In genomic region chr22:23790819-23791736, GRCh38 we compare ENCODE assay signal across 19 cellular contexts. TPM values are rescaled to one million over a fixed set of nuclear protein-coding genes. Genes with fewer than 3 reads are reported as not detected.
DNase-seq lines count a peak whose midpoint lies in the region; ATAC-seq, FAIRE-seq and TF ChIP-seq lines count a peak whose summit lies in the region.
"Had no signal": no experiment of that assay in that cellular context is flagged by ENCODE, and none has a peak within 500 bp of the region (broad histone marks: within the 10 kb centered on the region; RNA-seq: fewer than 3 reads in every experiment).

No MANE protein-coding gene starts in this region.

- no peak overlapping the region for H2AFZ ChIP-seq in Karpas-422 (ENCODE audit: low read length)

- no peaks in the 10 kb centered on the region for H3K9me3 Mint-ChIP-seq in activated CD8-positive, alpha-beta T cell treated with anti-CD3 and anti-CD28 coated beads, Interleukin-2, amount 10 ng/mL, durations not matched to agents 7 days and 5 days (ENCODE audit: insufficient read depth)
- H3K9me3 Mint-ChIP-seq: naive thymus-derived CD8-positive, alpha-beta T cell had no signal

- no peaks in the 10 kb centered on the region for H3K9me2 ChIP-seq in Karpas-422 (replicated peaks; ENCODE audit: insufficient read depth, low read length)

- H3K4me1 Mint-ChIP-seq in activated CD8-positive, alpha-beta T cell treated with anti-CD3 and anti-CD28 coated beads, Interleukin-2, amount 10 ng/mL, durations not matched to agents 7 days and 5 days (ENCODE audit: low read depth): peaks cover 48% of the 10 kb centered on the region

- H3K4me3 ChIP-seq in mucosa of descending colon: no peak overlapping the region
- no peak overlapping the region for H3K4me3 ChIP-seq in Karpas-422 (ENCODE audit: low read length)
- H3K4me3 ChIP-seq: skin epidermis, tibial artery had no signal

- DNase-seq in A172 (ENCODE audit: low spot score): peak; percentile 10
- peak; percentile 24 for DNase-seq in HCEC 1CT
- peak in 2 of 3 donors; percentile 7 to 34 for DNase-seq in mucosa of descending colon
- no peak for DNase-seq in germinal center (ENCODE audit: low spot score)
- no peak for DNase-seq in activated CD8-positive, alpha-beta T cell treated with anti-CD3 and anti-CD28 coated beads, Interleukin-2, amount 10 ng/mL, durations not matched to agents 7 days and 5 days
- no peak for DNase-seq in Karpas-422
- DNase-seq: ACHN; anterior cingulate cortex; MV-4-11; naive thymus-derived CD8-positive, alpha-beta T cell; NCI-H446 treated with DMSO at 0.1 percent for 48 hours; SHP77 treated with DMSO at 0.1 percent for 48 hours; tibial artery; WERI-Rb-1 had no signal

- H3K9me3 ChIP-seq in mucosa of descending colon (no peaks in the 10 kb centered on the region), Karpas-422 (ENCODE audit: low read length) (no peaks in the 10 kb centered on the region)
- H3K9me3 ChIP-seq: tibial artery had no signal

- H3K4me1 ChIP-seq in mucosa of descending colon (ENCODE audit: low read depth): peaks cover 13% of the 10 kb centered on the region
- peaks cover 33% of the 10 kb centered on the region for H3K4me1 ChIP-seq in Karpas-422 (ENCODE audit: low read length)

- CTCF ChIA-PET in activated CD8-positive, alpha-beta T cell treated with anti-CD3 and anti-CD28 coated beads, Interleukin-2, amount 10 ng/mL, durations not matched to agents 7 days and 5 days (lab: Charles Lee): no interaction called here

- H3K36me3 ChIP-seq in mucosa of descending colon (ENCODE audit: low read depth): peaks cover 5% of the 10 kb centered on the region
- peaks cover 40% of the 10 kb centered on the region; the same call in 1 of the 2 replicates for H3K36me3 ChIP-seq in Karpas-422 (ENCODE audit: insufficient read depth, low read length)

- H3K27ac Mint-ChIP-seq in activated CD8-positive, alpha-beta T cell treated with anti-CD3 and anti-CD28 coated beads, Interleukin-2, amount 10 ng/mL, durations not matched to agents 7 days and 5 days: no peak overlapping the region

- H3K36me3 Mint-ChIP-seq in activated CD8-positive, alpha-beta T cell treated with anti-CD3 and anti-CD28 coated beads, Interleukin-2, amount 10 ng/mL, durations not matched to agents 7 days and 5 days (ENCODE audit: low read depth): peaks cover 47% of the 10 kb centered on the region

- ATAC-seq in mucosa of descending colon (no peak), GM21717 (IDR thresholded peaks at IDR 0.05; ENCODE audit: unreplicated experiment) (no peak)
- ATAC-seq in activated CD8-positive, alpha-beta T cell treated with anti-CD3 and anti-CD28 coated beads, Interleukin-2, amount 10 ng/mL, durations not matched to agents 7 days and 5 days: no peak
- ATAC-seq: naive thymus-derived CD8-positive, alpha-beta T cell had no signal

- POLR2A ChIA-PET in activated CD8-positive, alpha-beta T cell treated with anti-CD3 and anti-CD28 coated beads, Interleukin-2, amount 10 ng/mL, durations not matched to agents 7 days and 5 days (lab: Charles Lee): no interaction called here

- no peak for TF ChIP-seq CTCF in mucosa of descending colon (IDR thresholded peaks at IDR 0.05)

- H3K9ac ChIP-seq in Karpas-422 (ENCODE audit: low read length): no peak overlapping the region

- H3K4me2 ChIP-seq in Karpas-422 (ENCODE audit: low read depth, low read length, poor library complexity, severe bottlenecking): no peak overlapping the region

- peak; percentile 98 for FAIRE-seq in endometrium (lab: Jason Lieb, UNC)
- FAIRE-seq: G401.6, islet of Langerhans had no signal

- H3K27me3 ChIP-seq in Karpas-422 (ENCODE audit: low read length): no peaks in the 10 kb centered on the region
- H3K27me3 ChIP-seq: tibial artery had no signal

- peaks cover 59% of the 10 kb centered on the region for H3K79me2 ChIP-seq in Karpas-422 (ENCODE audit: low read length)

- H3K27me3 Mint-ChIP-seq in activated CD8-positive, alpha-beta T cell treated with anti-CD3 and anti-CD28 coated beads, Interleukin-2, amount 10 ng/mL, durations not matched to agents 7 days and 5 days (ENCODE audit: low read depth): no peaks in the 10 kb centered on the region
- H3K27me3 Mint-ChIP-seq: naive thymus-derived CD8-positive, alpha-beta T cell had no signal

- no peak overlapping the region for H3K4me3 Mint-ChIP-seq in activated CD8-positive, alpha-beta T cell treated with anti-CD3 and anti-CD28 coated beads, Interleukin-2, amount 10 ng/mL, durations not matched to agents 7 days and 5 days

- no peak overlapping the region for H3K27ac ChIP-seq in Karpas-422 (ENCODE audit: low read length)
- H3K27ac ChIP-seq: tibial artery, WERI-Rb-1 had no signal

- intact Hi-C loops in mucosa of descending colon (cut with DNase I, micrococcal nuclease): no loop called here

- H4K20me1 ChIP-seq in Karpas-422 (ENCODE audit: insufficient read depth, low read depth, low read length): peaks cover 37% of the 10 kb centered on the region

RNA-seq across cellular contexts. Expression of gene SMARCB1, which starts 4.3 kb away (rescaled TPM):
- 69.1 and 168 TPM in 2 replicates for total RNA-seq in A172 (2014; rRNA removed; shearing (Covaris generic))
- total RNA-seq in mucosa of descending colon: 10 to 100 TPM; 60.1 to 85.1 (median 69.3) TPM
- total RNA-seq in activated CD8-positive, alpha-beta T cell treated with anti-CD3 and anti-CD28 coated beads, Interleukin-2, amount 10 ng/mL, durations not matched to agents 7 days and 5 days: 100 to 1,000 TPM; 112 to 113 TPM
- total RNA-seq in Karpas-422 (2014; rRNA removed; shearing (Covaris generic); ENCODE audit: low replicate concordance): 400 and 531 TPM in 2 replicates

RNA-seq across cellular contexts. Expression of gene MMP11, which starts 18.4 kb away (rescaled TPM):
- total RNA-seq in A172 (2014; rRNA removed; shearing (Covaris generic)): 8.2 and 10.3 TPM in 2 replicates
- total RNA-seq in mucosa of descending colon: 1 to 10 TPM; 2.0 to 6.3 (median 4.0) TPM
- total RNA-seq in activated CD8-positive, alpha-beta T cell treated with anti-CD3 and anti-CD28 coated beads, Interleukin-2, amount 10 ng/mL, durations not matched to agents 7 days and 5 days: under 1 TPM; 0.42 to 0.55 TPM
- 48.2 and 84.2 TPM in 2 replicates for total RNA-seq in Karpas-422 (2014; rRNA removed; shearing (Covaris generic); ENCODE audit: low replicate concordance)

RNA-seq across cellular contexts. Expression of gene CHCHD10, which starts 23.3 kb away (rescaled TPM):
- 2.6 and 17.3 TPM in 2 replicates for total RNA-seq in A172 (2014; rRNA removed; shearing (Covaris generic))
- 100 to 1,000 TPM; 279 to 464 (median 462) TPM for total RNA-seq in mucosa of descending colon
- 100 to 1,000 TPM; 134 to 140 TPM for total RNA-seq in activated CD8-positive, alpha-beta T cell treated with anti-CD3 and anti-CD28 coated beads, Interleukin-2, amount 10 ng/mL, durations not matched to agents 7 days and 5 days
- total RNA-seq in Karpas-422 (2014; rRNA removed; shearing (Covaris generic); ENCODE audit: low replicate concordance): 115 and 220 TPM in 2 replicates

RNA-seq across cellular contexts. Expression of gene C22orf15, which starts 28.3 kb away (rescaled TPM):
- 0.26 and 0.40 TPM in 2 replicates for total RNA-seq in A172 (2014; rRNA removed; shearing (Covaris generic))
- total RNA-seq in mucosa of descending colon: under 1 TPM in 1 of 3 donors, not detected in 2; 0.44 TPM
- 1 to 10 TPM in 1 of 2 experiments, under 1 TPM in 1; 0.81 to 1.4 TPM for total RNA-seq in activated CD8-positive, alpha-beta T cell treated with anti-CD3 and anti-CD28 coated beads, Interleukin-2, amount 10 ng/mL, durations not matched to agents 7 days and 5 days
- not detected in 2 replicates for total RNA-seq in Karpas-422 (2014; rRNA removed; shearing (Covaris generic); ENCODE audit: low replicate concordance)

RNA-seq across cellular contexts. Expression of gene VPREB3, which starts 36.9 kb away (rescaled TPM):
- total RNA-seq in A172 (2014; rRNA removed; shearing (Covaris generic)): not detected in 2 replicates
- 1 to 10 TPM in 2 of 3 donors, under 1 TPM in 1; 0.79 to 1.8 (median 1.2) TPM for total RNA-seq in mucosa of descending colon
- total RNA-seq in activated CD8-positive, alpha-beta T cell treated with anti-CD3 and anti-CD28 coated beads, Interleukin-2, amount 10 ng/mL, durations not matched to agents 7 days and 5 days: not detected
- 321 and 642 TPM in 2 replicates for total RNA-seq in Karpas-422 (2014; rRNA removed; shearing (Covaris generic); ENCODE audit: low replicate concordance)

Comparison
In these comparisons a context has a peak if more than half of its experiments do, and no peak if none do; other contexts are left out.
1. DNase-seq: peak in A172 (single experiment), HCEC 1CT (single experiment) and mucosa of descending colon (2 of 3); none in germinal center (single experiment), activated CD8-positive, alpha-beta T cell treated with anti-CD3 and anti-CD28 coated beads, Interleukin-2, amount 10 ng/mL, durations not matched to agents 7 days and 5 days (single experiment) and Karpas-422 (single experiment).